Comparison of ENCODE assay signal across 15 cellular contexts in genomic region chr17:75842411-75842810, GRCh38. TPM values are rescaled to one million over a fixed set of nuclear protein-coding genes. Genes with fewer than 3 reads are reported as not detected.
DNase-seq lines count a peak whose midpoint lies in the region; ATAC-seq, FAIRE-seq and TF ChIP-seq lines count a peak whose summit lies in the region.
"Had no signal": no experiment of that assay in that cellular context is flagged by ENCODE, and none has a peak within 500 bp of the region (broad histone marks: within the 10 kb centered on the region; RNA-seq: fewer than 3 reads in every experiment).

No MANE protein-coding gene starts in this region.

- no peaks in the 10 kb centered on the region for H3K79me2 ChIP-seq in HepG2 (ENCODE audit: insufficient read depth, low read length)

- H3K4me3 ChIP-seq in HepG2 (replicated peaks in 1 of 3; ENCODE audit: insufficient read depth in 1 of 3, low read depth in 2 of 3, low read length in 3 of 3): no peak overlapping the region
- no peak overlapping the region for H3K4me3 ChIP-seq in right lobe of liver
- H3K4me3 ChIP-seq in upper lobe of left lung: peak overlapping the region in 2 of 4 donors; percentile 41 to 50
- H3K4me3 ChIP-seq: GM23248 had no signal

- intact Hi-C loops in HepG2 (cut with micrococcal nuclease; ENCODE audit: unreplicated experiment) (no loop called here), right lobe of liver (cut with DNase I) (no loop called here), head of caudate nucleus (cut with DNase I) (no loop called here)
- intact Hi-C loops in activated CD8-positive, alpha-beta T cell treated with anti-CD3 and anti-CD28 coated beads for 36 hours (cut with micrococcal nuclease): no loop called here

- no peaks in the 10 kb centered on the region for H3K27me3 Mint-ChIP-seq in activated CD8-positive, alpha-beta T cell treated with anti-CD3 and anti-CD28 coated beads for 36 hours
- H3K27me3 Mint-ChIP-seq in memory B cell: no peaks in the 10 kb centered on the region

- peak overlapping the region; percentile 69 for H3K27ac Mint-ChIP-seq in activated CD8-positive, alpha-beta T cell treated with anti-CD3 and anti-CD28 coated beads for 36 hours
- no peak overlapping the region for H3K27ac Mint-ChIP-seq in memory B cell

- TF ChIP-seq CTCF in HepG2 (CRISPR knock-in tag; IDR thresholded peaks at IDR 0.05): no peak
- no peak for TF ChIP-seq CTCF in right lobe of liver (IDR thresholded peaks at IDR 0.05)
- no peak for TF ChIP-seq CTCF in activated CD8-positive, alpha-beta T cell treated with anti-CD3 and anti-CD28 coated beads for 36 hours (IDR thresholded peaks at IDR 0.05)
- no peak for TF ChIP-seq CTCF in upper lobe of left lung (IDR thresholded peaks at IDR 0.05)

- no peaks in the 10 kb centered on the region for H3K27me3 ChIP-seq in HepG2 (ENCODE audit: control insufficient read depth in 1 of 2, insufficient read depth in 2 of 2, low read length in 2 of 2)
- H3K27me3 ChIP-seq in right lobe of liver: no peaks in the 10 kb centered on the region
- H3K27me3 ChIP-seq in upper lobe of left lung: no peaks in the 10 kb centered on the region
- H3K27me3 ChIP-seq: breast epithelium had no signal

- H3K4me1 ChIP-seq in HepG2 (ENCODE audit: insufficient read depth, low read length) (peaks cover 46% of the 10 kb centered on the region), right lobe of liver (peaks cover 0 to 19% (median 3%) of the 10 kb centered on the region in 4 donors), upper lobe of left lung (peaks cover 41 to 47% (median 46%) of the 10 kb centered on the region in 4 donors)

- H3K4me3 Mint-ChIP-seq in activated CD8-positive, alpha-beta T cell treated with anti-CD3 and anti-CD28 coated beads for 36 hours: peak overlapping the region; percentile 96
- peak overlapping the region; percentile 32 for H3K4me3 Mint-ChIP-seq in memory B cell

- no TSS peak for BruUV-seq in HepG2 (replicated peaks; lab: Mats Ljungman, UMichigan)

- H3K9me3 ChIP-seq in HepG2 (ENCODE audit: low read length): no peaks in the 10 kb centered on the region
- no peaks in the 10 kb centered on the region for H3K9me3 ChIP-seq in right lobe of liver
- H3K9me3 ChIP-seq in upper lobe of left lung: no peaks in the 10 kb centered on the region
- H3K9me3 ChIP-seq: breast epithelium had no signal

- TF ChIP-seq POLR2A in HepG2 (IDR thresholded peaks at IDR 0.05; ENCODE audit: insufficient read depth in 1 of 2, low read depth in 2 of 2, low read length in 2 of 2): no peak
- no peak for TF ChIP-seq POLR2A in right lobe of liver (IDR thresholded peaks at IDR 0.05)
- no peak for TF ChIP-seq POLR2A in upper lobe of left lung (IDR thresholded peaks at IDR 0.05)

- no peak overlapping the region for H3K9ac ChIP-seq in HepG2 (ENCODE audit: insufficient read depth, low read depth, low read length)
- H3K9ac ChIP-seq: GM23248 had no signal

- no peak for FAIRE-seq in HepG2 (lab: Jason Lieb, UNC)

- DNase-seq in HepG2 (ENCODE audit: low spot score) (no peak), right lobe of liver (no peak), memory B cell (ENCODE audit: low spot score in 2 of 2) (no peak), upper lobe of left lung (no peak), DMS114 treated with DMSO at 0.1 percent for 48 hours (lab: John Stamatoyannopoulos, UW; ENCODE audit: unreplicated experiment) (no peak), head of caudate nucleus (no peak)
- DNase-seq in activated CD8-positive, alpha-beta T cell treated with anti-CD3 and anti-CD28 coated beads for 36 hours: no peak
- DNase-seq: AML-193, DMS79, GM23248, NCI-H1694, Right ventricle myocardium superior, T1000 had no signal

- no peak for ATAC-seq in HepG2
- no peak for ATAC-seq in right lobe of liver
- no peak for ATAC-seq in activated CD8-positive, alpha-beta T cell treated with anti-CD3 and anti-CD28 coated beads for 36 hours
- no peak for ATAC-seq in memory B cell (ENCODE audit: low read depth)
- ATAC-seq in upper lobe of left lung (ENCODE audit: low FRiP score in 2 of 2): no peak
- no peak for ATAC-seq in HG02623 (IDR thresholded peaks at IDR 0.05; ENCODE audit: unreplicated experiment)

- in situ Hi-C loops in HepG2 (cut with HindIII; ENCODE audit: extremely low pct_ligation_motif_present, low pct_unique_long_range_greater_than_20kb): no loop called here

- H3K27ac ChIP-seq in HepG2 (ENCODE audit: extremely low read length, insufficient read depth, low read length): no peak overlapping the region
- H3K27ac ChIP-seq in right lobe of liver: no peak overlapping the region
- H3K27ac ChIP-seq in upper lobe of left lung: peak overlapping the region in 3 of 4 donors; percentile 93 to 96 (median 95)
- H3K27ac ChIP-seq: GM23248 had no signal

- 91% methylated on average over 12 of the region's 18 CpGs for WGBS in HepG2 (ENCODE audit: low lambda C conversion rate)
- WGBS in right lobe of liver (ENCODE audit: insufficient coverage, low coverage, low lambda C conversion rate, missing lambda C conversion rate): 83% methylated on average over 4 of the region's 18 CpGs
- WGBS in upper lobe of left lung, 2 donors: 87 to 92% methylated on average over 2 to 18 of the region's 18 CpGs

- H3K4me2 ChIP-seq in HepG2 (ENCODE audit: low read depth, low read length): no peak overlapping the region

- H3K36me3 Mint-ChIP-seq in activated CD8-positive, alpha-beta T cell treated with anti-CD3 and anti-CD28 coated beads for 36 hours (ENCODE audit: low read depth): peaks cover 28% of the 10 kb centered on the region
- peaks cover 12% of the 10 kb centered on the region for H3K36me3 Mint-ChIP-seq in memory B cell

- H4K20me1 ChIP-seq in HepG2 (ENCODE audit: insufficient read depth, low read length): 0 out of 2 replicates have a peak, but pooled peaks cover 2% of the 10 kb centered on the region

- TF ChIP-seq RAD21 in HepG2 (CRISPR knock-in tag; IDR thresholded peaks at IDR 0.05): no peak

- POLR2A ChIA-PET in HepG2 (lab: Yijun Ruan, JAX): no interaction called here
- POLR2A ChIA-PET in activated CD8-positive, alpha-beta T cell treated with anti-CD3 and anti-CD28 coated beads for 36 hours (lab: Charles Lee): interaction anchor here (1.0 to 2.6 kb wide), 3 partner anchors 8 to 11 kb away, joined by 4 to 26 read pairs (median 5); no protein-coding TSS in a partner anchor

- peaks cover 24% of the 10 kb centered on the region for H3K4me1 Mint-ChIP-seq in activated CD8-positive, alpha-beta T cell treated with anti-CD3 and anti-CD28 coated beads for 36 hours (ENCODE audit: low read depth)
- H3K4me1 Mint-ChIP-seq in memory B cell: peaks cover 13% of the 10 kb centered on the region

- H3K36me3 ChIP-seq in HepG2 (replicated peaks in 1 of 2; ENCODE audit: control insufficient read depth in 1 of 2, insufficient read depth in 2 of 2, low read length in 2 of 2) (peaks cover 3 to 7% of the 10 kb centered on the region in 2 experiments; a peak in 4 of 5 replicates), right lobe of liver (peaks cover 0 to 15% (median 9%) of the 10 kb centered on the region in 4 donors), upper lobe of left lung (peaks cover 10 to 42% (median 28%) of the 10 kb centered on the region in 4 donors)

- CTCF ChIA-PET in HepG2 (lab: Yijun Ruan, JAX; ENCODE audit: low intra/inter-chr PET ratio, low total read pairs): no interaction called here
- CTCF ChIA-PET in activated CD8-positive, alpha-beta T cell treated with anti-CD3 and anti-CD28 coated beads for 36 hours (lab: Charles Lee): interaction anchor here (0.6 to 8.5 kb wide), 6 partner anchors 11 to 93 kb away, joined by 3 to 105 read pairs (median 6); no protein-coding TSS in a partner anchor

- no peaks in the 10 kb centered on the region for H3K9me3 Mint-ChIP-seq in activated CD8-positive, alpha-beta T cell treated with anti-CD3 and anti-CD28 coated beads for 36 hours
- H3K9me3 Mint-ChIP-seq in memory B cell: no peaks in the 10 kb centered on the region

- H2AFZ ChIP-seq in HepG2 (ENCODE audit: low read length): no peak overlapping the region
- H2AFZ ChIP-seq: GM23248 had no signal

- no peak for TF ChIP-seq EP300 in HepG2 (IDR thresholded peaks at IDR 0.05; ENCODE audit: low read depth in 2 of 2, low read length in 2 of 2)
- TF ChIP-seq EP300 in HepG2 (CRISPR knock-in tag; IDR thresholded peaks at IDR 0.05; ENCODE audit: borderline replicate concordance): no peak
- TF ChIP-seq EP300 in upper lobe of left lung (IDR thresholded peaks at IDR 0.05): no peak

RNA-seq across cellular contexts. Expression of gene UNC13D, which starts 1.8 kb away (rescaled TPM):
- total RNA-seq in HepG2 (2016; rRNA removed; fragmentation: Illumina TruSeq; extraction: Trizol) (27.2 and 42.7 TPM in 2 replicates), right lobe of liver (10 to 100 TPM in 3 of 6 experiments, 1 to 10 TPM in 3; 3.4 to 12.5 (median 10.7) TPM), upper lobe of left lung (100 to 1,000 TPM in 4 of 6 donors, 10 to 100 TPM in 2; 38.0 to 243 (median 123) TPM)
- 14.5 and 15.7 TPM in 2 replicates for total RNA-seq in HepG2 (2016; cell fraction: cytosol; rRNA removed; fragmentation: Illumina TruSeq; extraction: Trizol; ENCODE audit: low read depth)
- total RNA-seq in HepG2 (2016; cell fraction: insoluble cytoplasmic fraction; rRNA removed; fragmentation: Illumina TruSeq; extraction: Trizol): 22.9 and 43.4 TPM in 2 replicates
- total RNA-seq in HepG2 (2016; cell fraction: membrane; rRNA removed; fragmentation: Illumina TruSeq; extraction: Trizol): 23.8 and 27.2 TPM in 2 replicates
- total RNA-seq in HepG2 (2016; cell fraction: nucleus; rRNA removed; fragmentation: Illumina TruSeq; extraction: Trizol): 38.7 and 48.5 TPM in 2 replicates
- 29.7 and 40.0 TPM in 2 replicates for polyA plus RNA-seq in HepG2 (2011; rRNA removed)
- polyA plus RNA-seq in HepG2 (2011; cell fraction: cytosol; rRNA removed): 7.5 and 12.9 TPM in 2 replicates
- polyA plus RNA-seq in HepG2 (2011; cell fraction: nucleus; rRNA removed): 244 and 327 TPM in 2 replicates
- polyA plus RNA-seq in HepG2 (2012): 21.7 and 27.3 TPM in 2 replicates
- polyA plus RNA-seq in HepG2 (2016; cell fraction: cytosol; fragmentation: Illumina TruSeq; extraction: Trizol; ENCODE audit: low read depth): 6.0 and 6.9 TPM in 2 replicates
- 21.6 and 29.9 TPM in 2 replicates for polyA plus RNA-seq in HepG2 (2016; cell fraction: insoluble cytoplasmic fraction; fragmentation: Illumina TruSeq; extraction: Trizol; ENCODE audit: low read depth)
- 17.3 and 18.9 TPM in 2 replicates for polyA plus RNA-seq in HepG2 (2016; cell fraction: membrane; fragmentation: Illumina TruSeq; extraction: Trizol; ENCODE audit: low read depth)
- 126 and 127 TPM in 2 replicates for polyA plus RNA-seq in HepG2 (2016; cell fraction: nucleus; fragmentation: Illumina TruSeq; extraction: Trizol; ENCODE audit: insufficient read depth, low read depth)
- polyA minus RNA-seq in HepG2 (2011; rRNA and poly(A)+ RNA removed; ENCODE audit: low replicate concordance): 76.6 and 82.7 TPM in 2 replicates
- 20.3 and 24.5 TPM in 2 replicates for polyA minus RNA-seq in HepG2 (2011; cell fraction: cytosol; rRNA and poly(A)+ RNA removed)
- polyA minus RNA-seq in HepG2 (2011; cell fraction: nucleus; rRNA and poly(A)+ RNA removed): 59.1 and 68.5 TPM in 2 replicates
- total RNA-seq in activated CD8-positive, alpha-beta T cell treated with anti-CD3 and anti-CD28 coated beads for 36 hours: 100 to 1,000 TPM; 136 to 144 TPM

RNA-seq across cellular contexts. Expression of gene WBP2, which starts 12.7 kb away (rescaled TPM):
- 28.2 and 29.2 TPM in 2 replicates for total RNA-seq in HepG2 (2016; rRNA removed; fragmentation: Illumina TruSeq; extraction: Trizol)
- total RNA-seq in HepG2 (2016; cell fraction: cytosol; rRNA removed; fragmentation: Illumina TruSeq; extraction: Trizol; ENCODE audit: low read depth): 15.4 and 19.3 TPM in 2 replicates
- total RNA-seq in HepG2 (2016; cell fraction: insoluble cytoplasmic fraction; rRNA removed; fragmentation: Illumina TruSeq; extraction: Trizol): 23.5 and 33.2 TPM in 2 replicates
- total RNA-seq in HepG2 (2016; cell fraction: membrane; rRNA removed; fragmentation: Illumina TruSeq; extraction: Trizol): 22.1 and 25.3 TPM in 2 replicates
- total RNA-seq in HepG2 (2016; cell fraction: nucleus; rRNA removed; fragmentation: Illumina TruSeq; extraction: Trizol): 17.9 and 23.5 TPM in 2 replicates
- polyA plus RNA-seq in HepG2 (2011; rRNA removed): 29.5 and 34.6 TPM in 2 replicates
- 24.9 and 26.1 TPM in 2 replicates for polyA plus RNA-seq in HepG2 (2011; cell fraction: cytosol; rRNA removed)
- 77.1 and 77.4 TPM in 2 replicates for polyA plus RNA-seq in HepG2 (2011; cell fraction: nucleus; rRNA removed)
- 95.2 and 97.1 TPM in 2 replicates for polyA plus RNA-seq in HepG2 (2012)
- 14.4 and 17.2 TPM in 2 replicates for polyA plus RNA-seq in HepG2 (2016; cell fraction: cytosol; fragmentation: Illumina TruSeq; extraction: Trizol; ENCODE audit: low read depth)
- 51.6 and 76.7 TPM in 2 replicates for polyA plus RNA-seq in HepG2 (2016; cell fraction: insoluble cytoplasmic fraction; fragmentation: Illumina TruSeq; extraction: Trizol; ENCODE audit: low read depth)
- 27.3 and 29.7 TPM in 2 replicates for polyA plus RNA-seq in HepG2 (2016; cell fraction: membrane; fragmentation: Illumina TruSeq; extraction: Trizol; ENCODE audit: low read depth)
- polyA plus RNA-seq in HepG2 (2016; cell fraction: nucleus; fragmentation: Illumina TruSeq; extraction: Trizol; ENCODE audit: insufficient read depth, low read depth): 87.1 and 89.4 TPM in 2 replicates
- polyA minus RNA-seq in HepG2 (2011; rRNA and poly(A)+ RNA removed; ENCODE audit: low replicate concordance): 39.8 and 42.3 TPM in 2 replicates
- 35.5 and 39.9 TPM in 2 replicates for polyA minus RNA-seq in HepG2 (2011; cell fraction: cytosol; rRNA and poly(A)+ RNA removed)
- 30.1 and 38.2 TPM in 2 replicates for polyA minus RNA-seq in HepG2 (2011; cell fraction: nucleus; rRNA and poly(A)+ RNA removed)
- total RNA-seq in right lobe of liver: 10 to 100 TPM; 57.5 to 99.2 (median 68.7) TPM
- 10 to 100 TPM; 54.4 to 58.5 TPM for total RNA-seq in activated CD8-positive, alpha-beta T cell treated with anti-CD3 and anti-CD28 coated beads for 36 hours
- 100 to 1,000 TPM in 2 of 6 donors, 10 to 100 TPM in 4; 70.1 to 183 (median 87.8) TPM for total RNA-seq in upper lobe of left lung

RNA-seq across cellular contexts. Expression of gene TRIM47, which starts 36.0 kb away (rescaled TPM):
- 59.7 and 82.0 TPM in 2 replicates for total RNA-seq in HepG2 (2016; rRNA removed; fragmentation: Illumina TruSeq; extraction: Trizol)
- 24.8 and 27.6 TPM in 2 replicates for total RNA-seq in HepG2 (2016; cell fraction: cytosol; rRNA removed; fragmentation: Illumina TruSeq; extraction: Trizol; ENCODE audit: low read depth)
- total RNA-seq in HepG2 (2016; cell fraction: insoluble cytoplasmic fraction; rRNA removed; fragmentation: Illumina TruSeq; extraction: Trizol): 52.0 and 87.1 TPM in 2 replicates
- 34.8 and 37.7 TPM in 2 replicates for total RNA-seq in HepG2 (2016; cell fraction: membrane; rRNA removed; fragmentation: Illumina TruSeq; extraction: Trizol)
- 65.7 and 73.6 TPM in 2 replicates for total RNA-seq in HepG2 (2016; cell fraction: nucleus; rRNA removed; fragmentation: Illumina TruSeq; extraction: Trizol)
- polyA plus RNA-seq in HepG2 (2011; rRNA removed): 33.5 and 45.8 TPM in 2 replicates
- polyA plus RNA-seq in HepG2 (2011; cell fraction: cytosol; rRNA removed): 29.2 and 33.8 TPM in 2 replicates
- polyA plus RNA-seq in HepG2 (2011; cell fraction: nucleus; rRNA removed): 126 and 158 TPM in 2 replicates
- 46.3 and 58.3 TPM in 2 replicates for polyA plus RNA-seq in HepG2 (2012)
- 11.8 and 13.6 TPM in 2 replicates for polyA plus RNA-seq in HepG2 (2016; cell fraction: cytosol; fragmentation: Illumina TruSeq; extraction: Trizol; ENCODE audit: low read depth)
- polyA plus RNA-seq in HepG2 (2016; cell fraction: insoluble cytoplasmic fraction; fragmentation: Illumina TruSeq; extraction: Trizol; ENCODE audit: low read depth): 67.4 and 93.5 TPM in 2 replicates
- polyA plus RNA-seq in HepG2 (2016; cell fraction: membrane; fragmentation: Illumina TruSeq; extraction: Trizol; ENCODE audit: low read depth): 24.7 and 30.6 TPM in 2 replicates
- 129 and 138 TPM in 2 replicates for polyA plus RNA-seq in HepG2 (2016; cell fraction: nucleus; fragmentation: Illumina TruSeq; extraction: Trizol; ENCODE audit: insufficient read depth, low read depth)
- 24.4 and 64.0 TPM in 2 replicates for polyA minus RNA-seq in HepG2 (2011; rRNA and poly(A)+ RNA removed; ENCODE audit: low replicate concordance)
- polyA minus RNA-seq in HepG2 (2011; cell fraction: cytosol; rRNA and poly(A)+ RNA removed): 30.4 and 41.4 TPM in 2 replicates
- 31.9 and 40.8 TPM in 2 replicates for polyA minus RNA-seq in HepG2 (2011; cell fraction: nucleus; rRNA and poly(A)+ RNA removed)
- 10 to 100 TPM in 5 of 6 experiments, 1 to 10 TPM in 1; 9.1 to 27.0 (median 21.5) TPM for total RNA-seq in right lobe of liver
- 10 to 100 TPM; 16.6 to 16.8 TPM for total RNA-seq in activated CD8-positive, alpha-beta T cell treated with anti-CD3 and anti-CD28 coated beads for 36 hours
- total RNA-seq in upper lobe of left lung: 10 to 100 TPM; 20.1 to 55.6 (median 33.3) TPM

RNA-seq across cellular contexts. Expression of gene TRIM65, which starts 54.3 kb away (rescaled TPM):
- 22.4 and 24.6 TPM in 2 replicates for total RNA-seq in HepG2 (2016; rRNA removed; fragmentation: Illumina TruSeq; extraction: Trizol)
- total RNA-seq in HepG2 (2016; cell fraction: cytosol; rRNA removed; fragmentation: Illumina TruSeq; extraction: Trizol; ENCODE audit: low read depth): 3.6 and 3.8 TPM in 2 replicates
- total RNA-seq in HepG2 (2016; cell fraction: insoluble cytoplasmic fraction; rRNA removed; fragmentation: Illumina TruSeq; extraction: Trizol): 23.0 and 23.6 TPM in 2 replicates
- total RNA-seq in HepG2 (2016; cell fraction: membrane; rRNA removed; fragmentation: Illumina TruSeq; extraction: Trizol): 8.9 and 9.0 TPM in 2 replicates
- total RNA-seq in HepG2 (2016; cell fraction: nucleus; rRNA removed; fragmentation: Illumina TruSeq; extraction: Trizol): 11.5 and 14.9 TPM in 2 replicates
- 10.3 and 15.2 TPM in 2 replicates for polyA plus RNA-seq in HepG2 (2011; rRNA removed)
- 10.5 and 11.9 TPM in 2 replicates for polyA plus RNA-seq in HepG2 (2011; cell fraction: cytosol; rRNA removed)
- polyA plus RNA-seq in HepG2 (2011; cell fraction: nucleus; rRNA removed): 14.3 and 15.6 TPM in 2 replicates
- polyA plus RNA-seq in HepG2 (2012): 9.0 and 10.3 TPM in 2 replicates
- 2.4 and 2.5 TPM in 2 replicates for polyA plus RNA-seq in HepG2 (2016; cell fraction: cytosol; fragmentation: Illumina TruSeq; extraction: Trizol; ENCODE audit: low read depth)
- 18.6 and 20.0 TPM in 2 replicates for polyA plus RNA-seq in HepG2 (2016; cell fraction: insoluble cytoplasmic fraction; fragmentation: Illumina TruSeq; extraction: Trizol; ENCODE audit: low read depth)
- polyA plus RNA-seq in HepG2 (2016; cell fraction: membrane; fragmentation: Illumina TruSeq; extraction: Trizol; ENCODE audit: low read depth): 5.1 and 5.7 TPM in 2 replicates
- 31.5 and 31.7 TPM in 2 replicates for polyA plus RNA-seq in HepG2 (2016; cell fraction: nucleus; fragmentation: Illumina TruSeq; extraction: Trizol; ENCODE audit: insufficient read depth, low read depth)
- 13.4 and 15.0 TPM in 2 replicates for polyA minus RNA-seq in HepG2 (2011; rRNA and poly(A)+ RNA removed; ENCODE audit: low replicate concordance)
- polyA minus RNA-seq in HepG2 (2011; cell fraction: cytosol; rRNA and poly(A)+ RNA removed): 8.8 and 8.9 TPM in 2 replicates
- polyA minus RNA-seq in HepG2 (2011; cell fraction: nucleus; rRNA and poly(A)+ RNA removed): 4.0 and 5.3 TPM in 2 replicates
- 1 to 10 TPM; 5.9 to 8.1 (median 7.6) TPM for total RNA-seq in right lobe of liver
- total RNA-seq in activated CD8-positive, alpha-beta T cell treated with anti-CD3 and anti-CD28 coated beads for 36 hours: 10 to 100 TPM; 37.1 to 42.2 TPM
- 10 to 100 TPM; 23.4 to 35.1 (median 28.2) TPM for total RNA-seq in upper lobe of left lung

RNA-seq across cellular contexts. Expression of gene UNK, which starts 57.8 kb away (rescaled TPM):
- 28.6 and 33.0 TPM in 2 replicates for total RNA-seq in HepG2 (2016; rRNA removed; fragmentation: Illumina TruSeq; extraction: Trizol)
- total RNA-seq in HepG2 (2016; cell fraction: cytosol; rRNA removed; fragmentation: Illumina TruSeq; extraction: Trizol; ENCODE audit: low read depth): 37.2 and 44.0 TPM in 2 replicates
- total RNA-seq in HepG2 (2016; cell fraction: insoluble cytoplasmic fraction; rRNA removed; fragmentation: Illumina TruSeq; extraction: Trizol): 21.2 and 33.0 TPM in 2 replicates
- 58.6 and 59.5 TPM in 2 replicates for total RNA-seq in HepG2 (2016; cell fraction: membrane; rRNA removed; fragmentation: Illumina TruSeq; extraction: Trizol)
- total RNA-seq in HepG2 (2016; cell fraction: nucleus; rRNA removed; fragmentation: Illumina TruSeq; extraction: Trizol): 38.6 and 43.6 TPM in 2 replicates
- 30.7 and 31.6 TPM in 2 replicates for polyA plus RNA-seq in HepG2 (2011; rRNA removed)
- 18.7 and 21.7 TPM in 2 replicates for polyA plus RNA-seq in HepG2 (2011; cell fraction: cytosol; rRNA removed)
- 50.0 and 56.4 TPM in 2 replicates for polyA plus RNA-seq in HepG2 (2011; cell fraction: nucleus; rRNA removed)
- 20.8 and 23.9 TPM in 2 replicates for polyA plus RNA-seq in HepG2 (2012)
- polyA plus RNA-seq in HepG2 (2016; cell fraction: cytosol; fragmentation: Illumina TruSeq; extraction: Trizol; ENCODE audit: low read depth): 55.3 and 62.7 TPM in 2 replicates
- polyA plus RNA-seq in HepG2 (2016; cell fraction: insoluble cytoplasmic fraction; fragmentation: Illumina TruSeq; extraction: Trizol; ENCODE audit: low read depth): 28.7 and 35.1 TPM in 2 replicates
- 64.7 and 69.9 TPM in 2 replicates for polyA plus RNA-seq in HepG2 (2016; cell fraction: membrane; fragmentation: Illumina TruSeq; extraction: Trizol; ENCODE audit: low read depth)
- 52.8 and 60.0 TPM in 2 replicates for polyA plus RNA-seq in HepG2 (2016; cell fraction: nucleus; fragmentation: Illumina TruSeq; extraction: Trizol; ENCODE audit: insufficient read depth, low read depth)
- 24.3 and 28.1 TPM in 2 replicates for polyA minus RNA-seq in HepG2 (2011; rRNA and poly(A)+ RNA removed; ENCODE audit: low replicate concordance)
- 10.4 and 14.9 TPM in 2 replicates for polyA minus RNA-seq in HepG2 (2011; cell fraction: cytosol; rRNA and poly(A)+ RNA removed)
- 78.9 and 91.3 TPM in 2 replicates for polyA minus RNA-seq in HepG2 (2011; cell fraction: nucleus; rRNA and poly(A)+ RNA removed)
- total RNA-seq in right lobe of liver: 10 to 100 TPM in 4 of 6 experiments, 1 to 10 TPM in 2; 5.8 to 29.2 (median 11.1) TPM
- total RNA-seq in activated CD8-positive, alpha-beta T cell treated with anti-CD3 and anti-CD28 coated beads for 36 hours: 10 to 100 TPM; 26.4 to 26.6 TPM
- 10 to 100 TPM; 22.4 to 97.4 (median 31.4) TPM for total RNA-seq in upper lobe of left lung

Comparison
In these comparisons a context has a peak if more than half of its experiments do, and no peak if none do; other contexts are left out.
1. H3K27ac ChIP-seq: peak in upper lobe of left lung (3 of 4); none in HepG2 (single experiment) and right lobe of liver (0 of 3).